In the genomic region with DNA sequence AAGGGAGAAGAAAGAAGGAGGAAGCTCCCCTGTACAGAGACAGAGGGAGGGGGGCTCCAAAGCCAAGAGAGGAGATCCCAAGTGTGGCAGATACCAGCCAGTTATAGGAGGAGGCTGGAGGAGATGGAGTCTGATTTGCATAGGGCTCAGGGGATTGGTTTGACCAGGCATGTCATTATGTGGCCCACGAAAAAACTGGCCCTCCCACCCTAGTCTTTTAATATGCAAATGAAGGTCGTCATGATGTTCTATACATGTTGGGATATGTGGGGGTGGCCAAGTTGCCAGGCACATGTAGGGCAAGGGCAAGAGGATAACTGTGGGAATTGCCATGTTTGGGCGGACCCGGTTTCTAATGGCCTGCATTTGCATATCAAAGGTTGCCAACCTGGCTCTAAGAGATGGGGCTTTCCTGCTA, we compare ENCODE assay signal across 1 cellular context.
A peak's percentile ranks its signal among the peaks of the same experiment; 100 is the strongest.
TF ChIP-seq lines count a peak whose summit lies in the region.

No MANE protein-coding gene starts in this region.

TF ChIP-seq in H1, 55 proteins besides CTCF, POLR2A, EP300 and RAD21:
- TF ChIP-seq, protein P1, sequence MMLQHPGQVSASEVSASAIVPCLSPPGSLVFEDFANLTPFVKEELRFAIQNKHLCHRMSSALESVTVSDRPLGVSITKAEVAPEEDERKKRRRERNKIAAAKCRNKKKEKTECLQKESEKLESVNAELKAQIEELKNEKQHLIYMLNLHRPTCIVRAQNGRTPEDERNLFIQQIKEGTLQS (IDR thresholded peaks at IDR 0.05; ENCODE audit: insufficient read depth, low read depth, low read length): no peak
- TF ChIP-seq POU5F1 (IDR thresholded peaks at IDR 0.05; ENCODE audit: low read depth, low read length) (peak; percentile 75; the same call in 1 of the 2 replicates), RBBP5 (IDR thresholded peaks at IDR 0.05; ENCODE audit: borderline replicate concordance, low read depth, low read length) (no peak), CBX5 (IDR thresholded peaks at IDR 0.05; ENCODE audit: low read depth, low read length) (no peak), MAFK (IDR thresholded peaks at IDR 0.05; ENCODE audit: low read depth, low read length) (no peak), SRF (IDR thresholded peaks at IDR 0.05; ENCODE audit: low read depth, low read length) (peak; percentile 86), HDAC6 (IDR thresholded peaks at IDR 0.05; ENCODE audit: low read depth, low read length) (no peak), NANOG (IDR thresholded peaks at IDR 0.05; ENCODE audit: insufficient read depth, low read depth, low read length, poor library complexity, severe bottlenecking) (peak; percentile 54), TAF1 (IDR thresholded peaks at IDR 0.05; ENCODE audit: low read depth, low read length) (peak; percentile 14; the same call in 1 of the 2 replicates), YY1 (IDR thresholded peaks at IDR 0.05; ENCODE audit: low read depth, low read length) (peak; percentile 64; the same call in 1 of the 2 replicates), JUN (IDR thresholded peaks at IDR 0.05; ENCODE audit: low read depth, low read length) (no peak), SIN3A (conservative IDR thresholded peaks at IDR 0.05 in 1 of 2, IDR thresholded peaks at IDR 0.05 in 1 of 2; ENCODE audit: low read depth in 1 of 2, low read length in 2 of 2) (no peak), EZH2 (IDR thresholded peaks at IDR 0.05; ENCODE audit: low read depth, low read length, severe bottlenecking) (no peak)
- TF ChIP-seq, protein P2, sequence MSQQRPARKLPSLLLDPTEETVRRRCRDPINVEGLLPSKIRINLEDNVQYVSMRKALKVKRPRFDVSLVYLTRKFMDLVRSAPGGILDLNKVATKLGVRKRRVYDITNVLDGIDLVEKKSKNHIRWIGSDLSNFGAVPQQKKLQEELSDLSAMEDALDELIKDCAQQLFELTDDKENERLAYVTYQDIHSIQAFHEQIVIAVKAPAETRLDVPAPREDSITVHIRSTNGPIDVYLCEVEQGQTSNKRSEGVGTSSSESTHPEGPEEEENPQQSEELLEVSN (IDR thresholded peaks at IDR 0.05): no peak
